ENCODE assay signal across 8 cellular contexts in genomic region chr1:167221126-167221803, GRCh38. TPM values are rescaled to one million over a fixed set of nuclear protein-coding genes. Genes with fewer than 3 reads are reported as not detected.
DNase-seq lines count a peak whose midpoint lies in the region; ATAC-seq and TF ChIP-seq lines count a peak whose summit lies in the region.

No MANE protein-coding gene starts in this region.

- H3K4me3 ChIP-seq in AG04450 (ENCODE audit: low read depth, low read length) (peak overlapping the region; percentile 69), epithelial cell of proximal tubule (ENCODE audit: low read depth, low read length) (peak overlapping the region; percentile 80)

- H3K4me1 Mint-ChIP-seq in T-helper 2 cell treated with Interferon-gamma antibody and Interleukin-4, amounts not matched to agents 5 μg/mL and 100 μg/mL, for 36 hours (ENCODE audit: low read depth) = peaks cover 32% of the 10 kb centered on the region
- peaks cover 52% of the 10 kb centered on the region for H3K4me1 Mint-ChIP-seq in nephron progenitor cell

- H3K9me3 Mint-ChIP-seq in T-helper 2 cell treated with Interferon-gamma antibody and Interleukin-4, amounts not matched to agents 5 μg/mL and 100 μg/mL, for 36 hours = no peaks in the 10 kb centered on the region
- H3K9me3 Mint-ChIP-seq in nephron progenitor cell = peaks cover 8% of the 10 kb centered on the region

- H3K36me3 Mint-ChIP-seq in T-helper 2 cell treated with Interferon-gamma antibody and Interleukin-4, amounts not matched to agents 5 μg/mL and 100 μg/mL, for 36 hours (ENCODE audit: low read depth) = peaks cover 1% of the 10 kb centered on the region
- H3K36me3 Mint-ChIP-seq in nephron progenitor cell (ENCODE audit: low read depth) = peaks cover 7% of the 10 kb centered on the region

- DNase-seq in AG04450 (ENCODE audit: low read depth, low spot score) (no peak), epithelial cell of proximal tubule (ENCODE audit: low read depth) (no peak), nephron progenitor cell (peak; percentile 65), middle frontal gyrus (ENCODE audit: extremely low spot score, low spot score) (no peak), NCI-H446 treated with DMSO at 0.1 percent for 48 hours (lab: John Stamatoyannopoulos, UW) (no peak)
- DNase-seq in T-helper 2 cell treated with Interferon-gamma antibody and Interleukin-4, amounts not matched to agents 5 μg/mL and 100 μg/mL, for 36 hours (ENCODE audit: low spot score) = peak; percentile 10

- CTCF ChIA-PET in AG04450 (lab: Charles Lee) = interaction anchor here (0.6 to 3.6 kb wide), 24 partner anchors 10 to 576 kb away, joined by 3 to 128 read pairs (median 7); no protein-coding TSS in a partner anchor

- peak overlapping the region; percentile 87 for H3K4me3 Mint-ChIP-seq in T-helper 2 cell treated with Interferon-gamma antibody and Interleukin-4, amounts not matched to agents 5 μg/mL and 100 μg/mL, for 36 hours
- peak overlapping the region; percentile 97 for H3K4me3 Mint-ChIP-seq in nephron progenitor cell

- peak; percentile 1 for ATAC-seq in GM18861 (IDR thresholded peaks at IDR 0.05; ENCODE audit: unreplicated experiment)
- peak; percentile 6 for ATAC-seq in HG03097 (IDR thresholded peaks at IDR 0.05; ENCODE audit: low FRiP score, unreplicated experiment)

- H3K9me3 ChIP-seq in AG04450 (ENCODE audit: control insufficient read depth, insufficient read depth, low read length) = no peaks in the 10 kb centered on the region; the same call in 1 of the 2 replicates

- peaks cover 2% of the 10 kb centered on the region for H3K27me3 Mint-ChIP-seq in T-helper 2 cell treated with Interferon-gamma antibody and Interleukin-4, amounts not matched to agents 5 μg/mL and 100 μg/mL, for 36 hours (ENCODE audit: low read depth)
- H3K27me3 Mint-ChIP-seq in nephron progenitor cell (ENCODE audit: low read depth, poor library complexity) = no peaks in the 10 kb centered on the region

- H3K27ac Mint-ChIP-seq in T-helper 2 cell treated with Interferon-gamma antibody and Interleukin-4, amounts not matched to agents 5 μg/mL and 100 μg/mL, for 36 hours = peak overlapping the region; percentile 97
- H3K27ac Mint-ChIP-seq in nephron progenitor cell = peak overlapping the region; percentile 95

- H3K27me3 ChIP-seq in AG04450 (ENCODE audit: control insufficient read depth, insufficient read depth, low read length) = no peaks in the 10 kb centered on the region

- POLR2A ChIA-PET in AG04450 (lab: Yijun Ruan, JAX) = no interaction called here

- H3K27ac ChIP-seq in AG04450 (ENCODE audit: low read depth, low read length) = peak overlapping the region; percentile 65

- TF ChIP-seq CTCF in AG04450 (IDR thresholded peaks at IDR 0.05; ENCODE audit: low read depth, low read length) = no peak
- TF ChIP-seq CTCF in epithelial cell of proximal tubule (conservative IDR thresholded peaks at IDR 0.05; ENCODE audit: low read depth, low read length) = no peak
- TF ChIP-seq CTCF in nephron progenitor cell (IDR thresholded peaks at IDR 0.05) = no peak

RNA-seq across cellular contexts. Expression of gene POU2F1, which starts 0.6 kb away (rescaled TPM):
- 2.7 and 2.8 TPM in 2 replicates for polyA plus RNA-seq in AG04450 (2011; rRNA removed)
- polyA minus RNA-seq in AG04450 (2011; rRNA and poly(A)+ RNA removed) = 10.0 and 10.8 TPM in 2 replicates
- total RNA-seq in epithelial cell of proximal tubule = 4.7 and 7.2 TPM in 2 replicates

Comparison
In these comparisons a context has a peak if more than half of its experiments do, and no peak if none do; other contexts are left out.
1. DNase-seq: peak in T-helper 2 cell treated with Interferon-gamma antibody and Interleukin-4, amounts not matched to agents 5 μg/mL and 100 μg/mL, for 36 hours (single experiment) and nephron progenitor cell (single experiment); none in AG04450 (single experiment), epithelial cell of proximal tubule (single experiment), middle frontal gyrus (single experiment) and NCI-H446 treated with DMSO at 0.1 percent for 48 hours (single experiment).